Comparison of ENCODE assay signal across 19 cellular contexts in genomic region chr21:29359718-29360117, GRCh38.
"Had no signal": no experiment of that assay in that cellular context is flagged by ENCODE, and none has a peak within 500 bp of the region (broad histone marks: within the 10 kb centered on the region; RNA-seq: fewer than 3 reads in every experiment).

No MANE protein-coding gene starts in this region.

- H3K36me3 ChIP-seq: pancreas, right lobe of liver, uterus had no signal

- H3K27me3 Mint-ChIP-seq: activated CD4-positive, alpha-beta memory T cell treated with anti-CD3 and anti-CD28 coated beads for 36 hours; activated naive CD4-positive, alpha-beta T cell treated with anti-CD3 and anti-CD28 coated beads, Interleukin-2, amount 10 ng/mL, durations not matched to agents 7 days and 5 days; memory B cell; stimulated activated naive B cell treated with anti-CD40 and anti-IgM and Interleukin-4, amounts not matched to agents 10 μg/mL and 1 μg/mL and 100 μg/mL, for 72 hours had no signal

- FAIRE-seq: frontal cortex, pancreas had no signal

- H3K4me3 Mint-ChIP-seq: activated CD4-positive, alpha-beta memory T cell treated with anti-CD3 and anti-CD28 coated beads for 36 hours; activated naive CD4-positive, alpha-beta T cell treated with anti-CD3 and anti-CD28 coated beads, Interleukin-2, amount 10 ng/mL, durations not matched to agents 7 days and 5 days; activated T-cell treated with anti-CD3 and anti-CD28 coated beads, Interleukin-2, amount 50 U/mL, for 72 hours; memory B cell; nephron; stimulated activated naive B cell treated with anti-CD40 and anti-IgM and Interleukin-4, amounts not matched to agents 10 μg/mL and 1 μg/mL and 100 μg/mL, for 72 hours had no signal

- DNase-seq: activated CD4-positive, alpha-beta memory T cell treated with anti-CD3 and anti-CD28 coated beads for 36 hours; activated CD4-positive, alpha-beta T cell treated with anti-CD3 and anti-CD28 coated beads for 48 hours; activated CD4-positive, CD25-positive, alpha-beta regulatory T cell; activated effector memory CD4-positive, alpha-beta T cell treated with anti-CD3 and anti-CD28 coated beads, Interleukin-2, amount 50 U/mL, for 16 hours; activated naive CD4-positive, alpha-beta T cell treated with anti-CD3 and anti-CD28 coated beads, Interleukin-2, amount 10 ng/mL, durations not matched to agents 7 days and 5 days; activated T-cell treated with anti-CD3 and anti-CD28 coated beads, Interleukin-2, amount 50 U/mL, for 72 hours; amygdala; hippocampal formation; pancreas; right lobe of liver; stimulated activated naive B cell treated with anti-CD40 and anti-IgM and Interleukin-4, amounts not matched to agents 10 μg/mL and 1 μg/mL and 100 μg/mL, for 72 hours; T1000; trophoblast cell; uterus had no signal

- H3K27ac ChIP-seq: pancreas, right lobe of liver, skin epidermis, uterus had no signal

- H3K4me1 Mint-ChIP-seq: nephron had no signal

- H3K9me3 ChIP-seq: pancreas, right lobe of liver, uterus had no signal

- ATAC-seq: esophagus mucosa; pancreas; right lobe of liver; stimulated activated naive B cell treated with anti-CD40 and anti-IgM and Interleukin-4, amounts not matched to agents 10 μg/mL and 1 μg/mL and 100 μg/mL, for 72 hours had no signal

- H3K4me1 ChIP-seq: pancreas, right lobe of liver, uterus had no signal

- H3K27me3 ChIP-seq: pancreas, right lobe of liver, uterus had no signal

- H3K27ac Mint-ChIP-seq: activated CD4-positive, alpha-beta memory T cell treated with anti-CD3 and anti-CD28 coated beads for 36 hours; activated naive CD4-positive, alpha-beta T cell treated with anti-CD3 and anti-CD28 coated beads, Interleukin-2, amount 10 ng/mL, durations not matched to agents 7 days and 5 days; activated T-cell treated with anti-CD3 and anti-CD28 coated beads, Interleukin-2, amount 50 U/mL, for 72 hours; memory B cell; nephron; stimulated activated naive B cell treated with anti-CD40 and anti-IgM and Interleukin-4, amounts not matched to agents 10 μg/mL and 1 μg/mL and 100 μg/mL, for 72 hours had no signal

- H3K4me3 ChIP-seq: pancreas, right lobe of liver, skin epidermis, uterus had no signal
